13 cellular contexts compared by ENCODE assay signal in the genomic region with DNA sequence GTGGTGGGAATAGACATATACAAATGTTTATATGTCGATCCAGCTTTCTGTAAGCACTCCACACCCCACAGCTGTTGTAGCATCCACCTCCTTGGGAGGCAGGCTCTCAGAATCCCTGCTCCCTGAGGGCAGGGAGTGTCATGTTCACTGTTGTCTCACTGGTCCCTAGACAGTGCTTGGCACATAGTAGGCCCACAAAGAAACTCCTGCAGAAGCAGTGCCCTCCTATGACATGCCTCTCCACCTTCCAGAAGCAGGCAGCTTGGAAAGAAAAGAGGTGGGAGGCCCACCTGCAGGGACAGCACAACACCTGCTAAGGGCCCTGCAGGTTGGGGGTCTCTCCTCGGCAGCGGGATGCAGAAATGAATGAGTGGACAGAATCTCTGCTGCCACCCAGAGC. TPM values are rescaled to one million over a fixed set of nuclear protein-coding genes. Genes with fewer than 3 reads are reported as not detected.
DNase-seq lines count a peak whose midpoint lies in the region; ATAC-seq, FAIRE-seq and TF ChIP-seq lines count a peak whose summit lies in the region.
"Had no signal": no experiment of that assay in that cellular context is flagged by ENCODE, and none has a peak within 500 bp of the region (broad histone marks: within the 10 kb centered on the region; RNA-seq: fewer than 3 reads in every experiment).

No MANE protein-coding gene starts in this region.

- H3K27me3 Mint-ChIP-seq in nephron (ENCODE audit: low read depth) = peaks cover 4% of the 10 kb centered on the region
- H3K27me3 Mint-ChIP-seq: CD8-positive, alpha-beta memory T cell had no signal

- no TSS peak for BruUV-seq in K562 (replicated peaks; lab: Mats Ljungman, UMichigan)

- H3K9me3 ChIP-seq in heart right ventricle (no peaks in the 10 kb centered on the region), K562 (replicated peaks; ENCODE audit: control insufficient read depth, insufficient read depth, low read depth, low read length) (no peaks in the 10 kb centered on the region)

- no peak for TF ChIP-seq EP300 in K562 (IDR thresholded peaks at IDR 0.05; ENCODE audit: low read length)

- H3K4me3 Mint-ChIP-seq in nephron = no peak overlapping the region
- H3K4me3 Mint-ChIP-seq: CD14-positive monocyte; CD8-positive, alpha-beta memory T cell had no signal

- POLR2A ChIA-PET in K562 (lab: Yijun Ruan, JAX) = interaction anchor here (0.6 to 2.2 kb wide), 3 partner anchors 13 to 196 kb away, joined by 3 to 8 read pairs (median 3); a partner anchor contains a TSS

- no peaks in the 10 kb centered on the region for H3K9me1 ChIP-seq in K562 (ENCODE audit: control insufficient read depth, insufficient read depth, low read length)

- H3K36me3 ChIP-seq in heart right ventricle (peaks cover 0 to 8% (median 0%) of the 10 kb centered on the region in 9 donors), K562 (ENCODE audit: control insufficient read depth, insufficient read depth, low read length) (peaks cover 22% of the 10 kb centered on the region; the same call in 2 of the 3 replicates)

- H3K27ac ChIP-seq in heart right ventricle = no peak overlapping the region
- no peak overlapping the region for H3K27ac ChIP-seq in K562 (ENCODE audit: extremely low read depth, low read depth, low read length)
- H3K27ac ChIP-seq: 22Rv1, HL-60 had no signal

- H3K27me3 ChIP-seq in heart right ventricle (no peaks in the 10 kb centered on the region), K562 (ENCODE audit: control insufficient read depth in 2 of 2, insufficient read depth in 2 of 2, low read length in 2 of 2) (no peaks in the 10 kb centered on the region)

- TF ChIP-seq RAD21 in K562 (CRISPR knock-in tag; conservative IDR thresholded peaks at IDR 0.05 in 1 of 2, IDR thresholded peaks at IDR 0.05 in 1 of 2) = no peak

- H3K79me2 ChIP-seq in K562 (ENCODE audit: control insufficient read depth, insufficient read depth, low read length) = no peaks in the 10 kb centered on the region

- TF ChIP-seq CTCF in heart right ventricle (IDR thresholded peaks at IDR 0.05) = no peak
- TF ChIP-seq CTCF in K562 (IDR thresholded peaks at IDR 0.05 in 2 of 3, conservative IDR thresholded peaks at IDR 0.05 in 1 of 3; ENCODE audit: insufficient read depth in 2 of 3, low read depth in 1 of 3, low read length in 3 of 3) = no peak
- no peak for TF ChIP-seq CTCF in nephron (IDR thresholded peaks at IDR 0.05; ENCODE audit: unreplicated experiment in 3 of 3)

- no peak overlapping the region for H3K4me2 ChIP-seq in K562 (ENCODE audit: insufficient read depth, low read length)

- no peaks in the 10 kb centered on the region for H3K9me3 Mint-ChIP-seq in nephron
- H3K9me3 Mint-ChIP-seq: CD8-positive, alpha-beta memory T cell had no signal

- no peak overlapping the region for H3K9ac ChIP-seq in K562 (ENCODE audit: insufficient read depth in 1 of 2, low read depth in 2 of 2, low read length in 2 of 2)

- TF ChIP-seq POLR2A in K562 (conservative IDR thresholded peaks at IDR 0.05) = no peak

- peaks cover 8% of the 10 kb centered on the region for H3K36me3 Mint-ChIP-seq in nephron (ENCODE audit: low read depth)

- CTCF ChIA-PET in K562 (lab: Yijun Ruan, JAX; ENCODE audit: low intra/inter-chr PET ratio) = no interaction called here

- peaks cover 58% of the 10 kb centered on the region for H3K4me1 Mint-ChIP-seq in nephron
- H3K4me1 Mint-ChIP-seq: CD8-positive, alpha-beta memory T cell had no signal

- intact Hi-C loops in Right ventricle myocardium superior (cut with DNase I) (no loop called here), heart right ventricle (cut with DNase I) (no loop called here), K562 (cut with micrococcal nuclease) (no loop called here)

- in situ Hi-C loops in K562 (cut with MboI) = no loop called here

- H4K20me1 ChIP-seq in K562 (replicated peaks; ENCODE audit: control insufficient read depth, insufficient read depth, low read length) = peaks cover 6% of the 10 kb centered on the region

- H3K27ac Mint-ChIP-seq in nephron = peak overlapping the region in 2 of 3 experiments; percentile 20 to 47

- no peak for FAIRE-seq in K562 (lab: Jason Lieb, UNC)

- WGBS in heart right ventricle, 2 donors = 89 to 91% methylated on average over 3 of the region's 3 CpGs
- 89% methylated on average over 3 of the region's 3 CpGs for WGBS in K562 (ENCODE audit: insufficient coverage, low coverage, missing lambda C conversion rate)

- no peak for ATAC-seq in Right ventricle myocardium superior (ENCODE audit: poor library complexity)
- no peak for ATAC-seq in heart right ventricle
- ATAC-seq in K562 = no peak
- ATAC-seq: HCT116 had no signal

- H3K4me1 ChIP-seq in heart right ventricle (peaks cover 12 to 47% (median 40%) of the 10 kb centered on the region in 9 donors), K562 (replicated peaks in 1 of 2; ENCODE audit: control insufficient read depth in 2 of 2, insufficient read depth in 2 of 2, low read length in 2 of 2) (peaks cover 16 to 23% of the 10 kb centered on the region in 2 experiments; a peak in 4 of 5 replicates)

- no peak overlapping the region for H2AFZ ChIP-seq in K562 (ENCODE audit: low read depth, low read length)

- DNase-seq in Right ventricle myocardium superior (peak; percentile 20), heart right ventricle (no peak), K562 (ENCODE audit: extremely low read depth in 1 of 4, low spot score in 3 of 4) (no peak), foreskin melanocyte (no peak)
- DNase-seq in NK-92 treated with Interleukin-12 subunit alpha and Interleukin-12 subunit beta, amount 100 ng/mL, for 24 hours (lab: John Stamatoyannopoulos, UW) = no peak
- DNase-seq: CD8-positive, alpha-beta memory T cell; DMS53; GF-D8 had no signal

- H3K4me3 ChIP-seq in heart right ventricle (no peak overlapping the region), K562 (no peak overlapping the region)

RNA-seq across cellular contexts. Expression of a gene that starts 11.1 kb away (rescaled TPM):
- 14.0 TPM for total RNA-seq in Right ventricle myocardium superior
- total RNA-seq in heart right ventricle = 10 to 100 TPM in 4 of 10 donors, 1 to 10 TPM in 6; 3.9 to 21.9 (median 9.0) TPM
- 10 to 100 TPM; 13.2 to 21.1 TPM for polyA plus RNA-seq in heart right ventricle
- total RNA-seq in K562 (2011; cell fraction: chromatin; rRNA removed; ENCODE audit: low replicate concordance) = 5.1 and 29.5 TPM in 2 replicates
- 17.6 and 26.3 TPM in 2 replicates for total RNA-seq in K562 (2011; cell fraction: nucleolus; rRNA removed)
- 11.7 and 13.1 TPM in 2 replicates for total RNA-seq in K562 (2011; cell fraction: nucleoplasm; rRNA removed)
- 0.54 and 2.6 TPM in 2 replicates for total RNA-seq in K562 (2014; rRNA removed)
- 0.29 TPM in 1 of 2 replicates, not detected in the other for total RNA-seq in K562 (2014; rRNA removed; fragmentation: Illumina TruSeq; extraction: Trizol)
- total RNA-seq in K562 (2015; rRNA removed; fragmentation: Illumina TruSeq; extraction: Trizol) = 0.79 and 1.3 TPM in 2 replicates
- total RNA-seq in K562 (2021) = 2.1 and 3.5 TPM in 2 replicates
- polyA plus RNA-seq in K562 (2011; rRNA removed) = 0.45 and 1.9 TPM in 2 replicates
- 0.68 and 3.8 TPM in 2 replicates for polyA plus RNA-seq in K562 (2011; cell fraction: cytosol; rRNA removed)
- polyA plus RNA-seq in K562 (2011; cell fraction: nucleus; rRNA removed) = 3.4 and 6.9 TPM in 2 replicates
- polyA plus RNA-seq in K562 (2012) = 2.2 and 4.8 TPM in 2 replicates
- 2.9 and 5.4 TPM in 2 replicates for polyA plus RNA-seq in K562 (2014; fragmentation: Illumina TruSeq; extraction: Trizol)
- under 1 TPM; 0.27 to 0.52 TPM for polyA plus RNA-seq in K562 (2014; fragmentation: Nextera tagmentation; extraction: Ambion mirVana)
- polyA plus RNA-seq in K562 (2014; rRNA removed) = 1.1 and 1.5 TPM in 2 replicates
- 0.53 and 1.1 TPM in 2 replicates for polyA minus RNA-seq in K562 (2011; rRNA and poly(A)+ RNA removed)
- polyA minus RNA-seq in K562 (2011; cell fraction: cytosol; rRNA and poly(A)+ RNA removed) = 1.3 and 2.0 TPM in 2 replicates
- 3.1 and 5.8 TPM in 2 replicates for polyA minus RNA-seq in K562 (2011; cell fraction: nucleus; rRNA and poly(A)+ RNA removed)
- polyA plus RNA-seq: CD8-positive, alpha-beta memory T cell had no signal

RNA-seq across cellular contexts. Expression of a gene that starts 30.1 kb away (rescaled TPM):
- total RNA-seq in Right ventricle myocardium superior (49.3 TPM), heart right ventricle (10 to 100 TPM; 37.4 to 63.4 (median 50.6) TPM), K562 (2014; rRNA removed) (34.4 and 44.0 TPM in 2 replicates), K562 (2014; rRNA removed; fragmentation: Illumina TruSeq; extraction: Trizol) (28.1 and 29.3 TPM in 2 replicates), K562 (2015; rRNA removed; fragmentation: Illumina TruSeq; extraction: Trizol) (41.0 and 41.1 TPM in 2 replicates), K562 (2021) (74.6 and 76.3 TPM in 2 replicates)
- polyA plus RNA-seq in heart right ventricle (10 to 100 TPM; 24.9 to 32.6 TPM), K562 (2011; rRNA removed) (29.7 and 40.3 TPM in 2 replicates), K562 (2014; fragmentation: Illumina TruSeq; extraction: Trizol) (65.0 and 81.7 TPM in 2 replicates), K562 (2014; fragmentation: Nextera tagmentation; extraction: Ambion mirVana) (10 to 100 TPM; 15.6 to 33.2 TPM), K562 (2014; rRNA removed) (33.2 and 35.6 TPM in 2 replicates)
- 75.3 and 142 TPM in 2 replicates for total RNA-seq in K562 (2011; cell fraction: chromatin; rRNA removed; ENCODE audit: low replicate concordance)
- 65.5 and 74.9 TPM in 2 replicates for total RNA-seq in K562 (2011; cell fraction: nucleolus; rRNA removed)
- total RNA-seq in K562 (2011; cell fraction: nucleoplasm; rRNA removed) = 76.9 and 80.5 TPM in 2 replicates
- 44.3 and 45.4 TPM in 2 replicates for polyA plus RNA-seq in K562 (2011; cell fraction: cytosol; rRNA removed)
- 64.8 and 70.4 TPM in 2 replicates for polyA plus RNA-seq in K562 (2011; cell fraction: nucleus; rRNA removed)
- polyA plus RNA-seq in K562 (2012) = 54.9 and 55.8 TPM in 2 replicates
- 31.7 and 32.1 TPM in 2 replicates for polyA minus RNA-seq in K562 (2011; rRNA and poly(A)+ RNA removed)
- 25.4 and 35.7 TPM in 2 replicates for polyA minus RNA-seq in K562 (2011; cell fraction: cytosol; rRNA and poly(A)+ RNA removed)
- polyA minus RNA-seq in K562 (2011; cell fraction: nucleus; rRNA and poly(A)+ RNA removed) = 21.1 and 35.7 TPM in 2 replicates

RNA-seq across cellular contexts. Expression of a gene that starts 41.8 kb away (rescaled TPM):
- total RNA-seq in Right ventricle myocardium superior (4.9 TPM), heart right ventricle (1 to 10 TPM; 2.3 to 7.3 (median 3.8) TPM), K562 (2014; rRNA removed) (35.0 and 37.1 TPM in 2 replicates), K562 (2014; rRNA removed; fragmentation: Illumina TruSeq; extraction: Trizol) (49.4 and 50.7 TPM in 2 replicates), K562 (2015; rRNA removed; fragmentation: Illumina TruSeq; extraction: Trizol) (47.5 and 52.5 TPM in 2 replicates), K562 (2021) (43.2 and 46.7 TPM in 2 replicates)
- polyA plus RNA-seq in heart right ventricle (1 to 10 TPM; 8.6 to 9.4 TPM), K562 (2011; rRNA removed) (114 and 134 TPM in 2 replicates), K562 (2014; fragmentation: Illumina TruSeq; extraction: Trizol) (92.7 and 113 TPM in 2 replicates), K562 (2014; fragmentation: Nextera tagmentation; extraction: Ambion mirVana) (1 to 10 TPM; 2.7 to 5.6 TPM), K562 (2014; rRNA removed) (44.4 and 52.8 TPM in 2 replicates)
- 265 and 326 TPM in 2 replicates for total RNA-seq in K562 (2011; cell fraction: chromatin; rRNA removed; ENCODE audit: low replicate concordance)
- 95.2 and 116 TPM in 2 replicates for total RNA-seq in K562 (2011; cell fraction: nucleolus; rRNA removed)
- total RNA-seq in K562 (2011; cell fraction: nucleoplasm; rRNA removed) = 147 and 156 TPM in 2 replicates
- polyA plus RNA-seq in K562 (2011; cell fraction: cytosol; rRNA removed) = 93.4 and 98.1 TPM in 2 replicates
- 150 and 166 TPM in 2 replicates for polyA plus RNA-seq in K562 (2011; cell fraction: nucleus; rRNA removed)
- polyA plus RNA-seq in K562 (2012) = 38.7 and 48.5 TPM in 2 replicates
- 120 and 125 TPM in 2 replicates for polyA minus RNA-seq in K562 (2011; rRNA and poly(A)+ RNA removed)
- 44.7 and 51.1 TPM in 2 replicates for polyA minus RNA-seq in K562 (2011; cell fraction: cytosol; rRNA and poly(A)+ RNA removed)
- polyA minus RNA-seq in K562 (2011; cell fraction: nucleus; rRNA and poly(A)+ RNA removed) = 49.7 and 85.1 TPM in 2 replicates

RNA-seq across cellular contexts. Expression of a gene that starts 51.0 kb away (rescaled TPM):
- total RNA-seq in Right ventricle myocardium superior (1.0 TPM), heart right ventricle (under 1 TPM in 8 of 10 donors, not detected in 2; 0.11 to 0.87 (median 0.33) TPM), K562 (2014; rRNA removed) (1.3 and 2.1 TPM in 2 replicates), K562 (2014; rRNA removed; fragmentation: Illumina TruSeq; extraction: Trizol) (0.29 and 0.44 TPM in 2 replicates), K562 (2015; rRNA removed; fragmentation: Illumina TruSeq; extraction: Trizol) (0.65 and 0.75 TPM in 2 replicates), K562 (2021) (0.81 and 1.3 TPM in 2 replicates)
- polyA plus RNA-seq in heart right ventricle (under 1 TPM; 0.19 to 0.80 TPM), K562 (2011; rRNA removed) (0.39 and 0.56 TPM in 2 replicates), K562 (2014; fragmentation: Illumina TruSeq; extraction: Trizol) (0.49 and 0.64 TPM in 2 replicates), K562 (2014; fragmentation: Nextera tagmentation; extraction: Ambion mirVana) (under 1 TPM; 0.06 to 0.08 TPM), K562 (2014; rRNA removed) (0.61 and 0.98 TPM in 2 replicates)
- 0.79 and 1.5 TPM in 2 replicates for total RNA-seq in K562 (2011; cell fraction: chromatin; rRNA removed; ENCODE audit: low replicate concordance)
- total RNA-seq in K562 (2011; cell fraction: nucleolus; rRNA removed) = 1.4 and 1.5 TPM in 2 replicates
- total RNA-seq in K562 (2011; cell fraction: nucleoplasm; rRNA removed) = 0.38 and 0.95 TPM in 2 replicates
- 0.53 and 1.1 TPM in 2 replicates for polyA plus RNA-seq in K562 (2011; cell fraction: cytosol; rRNA removed)
- 0.79 and 1.1 TPM in 2 replicates for polyA plus RNA-seq in K562 (2011; cell fraction: nucleus; rRNA removed)
- polyA plus RNA-seq in K562 (2012) = 1.0 and 1.8 TPM in 2 replicates
- polyA minus RNA-seq in K562 (2011; rRNA and poly(A)+ RNA removed) = 0.12 and 0.25 TPM in 2 replicates
- polyA minus RNA-seq in K562 (2011; cell fraction: cytosol; rRNA and poly(A)+ RNA removed) = 0.64 TPM in 1 of 2 replicates, not detected in the other
- 0.67 and 0.81 TPM in 2 replicates for polyA minus RNA-seq in K562 (2011; cell fraction: nucleus; rRNA and poly(A)+ RNA removed)
